ENCODE assay signal across 19 cellular contexts in genomic region chr12:113373966-113374365, GRCh38. TPM values are rescaled to one million over a fixed set of nuclear protein-coding genes. Genes with fewer than 3 reads are reported as not detected.
"Had no signal": no experiment of that assay in that cellular context is flagged by ENCODE, and none has a peak within 500 bp of the region (broad histone marks: within the 10 kb centered on the region; RNA-seq: fewer than 3 reads in every experiment).

No MANE protein-coding gene starts in this region.

- H3K9me3 ChIP-seq: ascending aorta, gastroesophageal sphincter, heart left ventricle, tibial artery had no signal

- H3K27ac Mint-ChIP-seq: activated B cell treated with CpG ODN at 0.5 μM for 24 hours; activated CD4-positive, alpha-beta T cell treated with anti-CD3 and anti-CD28 coated beads, Interleukin-2, amount 10 ng/mL, durations not matched to agents 24 days and 14 days; activated naive CD4-positive, alpha-beta T cell treated with anti-CD3 and anti-CD28 coated beads, Interleukin-2, amount 10 ng/mL, durations not matched to agents 7 days and 5 days; mesothelial cell of epicardium; natural killer cell treated with Interleukin-12 subunit alpha and Interleukin-12 subunit beta and Interleukin-15 and Interleukin-18, amount 100 ng/mL, for 72 hours had no signal

- H3K4me1 Mint-ChIP-seq: mesothelial cell of epicardium had no signal

- H3K27me3 ChIP-seq: ascending aorta, gastroesophageal sphincter, heart left ventricle, tibial artery had no signal

- H3K4me3 Mint-ChIP-seq: activated B cell treated with CpG ODN at 0.5 μM for 24 hours; activated CD4-positive, alpha-beta T cell treated with anti-CD3 and anti-CD28 coated beads, Interleukin-2, amount 10 ng/mL, durations not matched to agents 24 days and 14 days; activated naive CD4-positive, alpha-beta T cell treated with anti-CD3 and anti-CD28 coated beads, Interleukin-2, amount 10 ng/mL, durations not matched to agents 7 days and 5 days; activated T-cell treated with anti-CD3 and anti-CD28 coated beads, Interleukin-2, amount 50 U/mL, for 4 hours; mesothelial cell of epicardium; natural killer cell treated with Interleukin-12 subunit alpha and Interleukin-12 subunit beta and Interleukin-15 and Interleukin-18, amount 100 ng/mL, for 72 hours had no signal

- H3K4me1 ChIP-seq: ascending aorta, gastroesophageal sphincter, heart left ventricle, tibial artery had no signal

- H3K9me3 Mint-ChIP-seq: activated B cell treated with CpG ODN at 0.5 μM for 24 hours; activated CD4-positive, alpha-beta T cell treated with anti-CD3 and anti-CD28 coated beads, Interleukin-2, amount 10 ng/mL, durations not matched to agents 24 days and 14 days; activated naive CD4-positive, alpha-beta T cell treated with anti-CD3 and anti-CD28 coated beads, Interleukin-2, amount 10 ng/mL, durations not matched to agents 7 days and 5 days; activated T-cell treated with anti-CD3 and anti-CD28 coated beads, Interleukin-2, amount 50 U/mL, for 4 hours; mesothelial cell of epicardium; natural killer cell treated with Interleukin-12 subunit alpha and Interleukin-12 subunit beta and Interleukin-15 and Interleukin-18, amount 100 ng/mL, for 72 hours had no signal

- H3K4me3 ChIP-seq: ascending aorta, coronary artery, gastroesophageal sphincter, heart left ventricle, lung, tibial artery had no signal

- DNase-seq: activated B cell treated with CpG ODN at 0.5 μM for 24 hours; activated CD4-positive, alpha-beta T cell treated with anti-CD3 and anti-CD28 coated beads, Interleukin-2, amount 10 ng/mL, durations not matched to agents 24 days and 14 days; activated CD8-positive, alpha-beta memory T cell treated with anti-CD3 and anti-CD28 coated beads, Interleukin-2, amount 50 U/mL, for 4 hours; activated naive CD4-positive, alpha-beta T cell treated with anti-CD3 and anti-CD28 coated beads, Interleukin-2, amount 10 ng/mL, durations not matched to agents 7 days and 5 days; activated T-cell treated with anti-CD3 and anti-CD28 coated beads, Interleukin-2, amount 50 U/mL, for 4 hours; kidney; stimulated activated naive CD4-positive, alpha-beta T cell; T-helper 9 cell; tibial artery had no signal

- H3K27me3 Mint-ChIP-seq: activated B cell treated with CpG ODN at 0.5 μM for 24 hours; activated CD4-positive, alpha-beta T cell treated with anti-CD3 and anti-CD28 coated beads, Interleukin-2, amount 10 ng/mL, durations not matched to agents 24 days and 14 days; activated naive CD4-positive, alpha-beta T cell treated with anti-CD3 and anti-CD28 coated beads, Interleukin-2, amount 10 ng/mL, durations not matched to agents 7 days and 5 days; natural killer cell treated with Interleukin-12 subunit alpha and Interleukin-12 subunit beta and Interleukin-15 and Interleukin-18, amount 100 ng/mL, for 72 hours had no signal

- H3K27ac ChIP-seq: ascending aorta, coronary artery, gastroesophageal sphincter, heart left ventricle, tibial artery had no signal

- ATAC-seq: activated T-cell treated with anti-CD3 and anti-CD28 coated beads, Interleukin-2, amount 50 U/mL, for 4 hours; esophagus mucosa; gastroesophageal sphincter; heart left ventricle; left lobe of liver; natural killer cell treated with Interleukin-12 subunit alpha and Interleukin-12 subunit beta and Interleukin-15 and Interleukin-18, amount 100 ng/mL, for 72 hours had no signal

RNA-seq across cellular contexts. Expression of gene SDS, which starts 29.7 kb away (rescaled TPM):
- total RNA-seq: activated B cell treated with CpG ODN at 0.5 μM for 24 hours; activated CD4-positive, alpha-beta T cell treated with anti-CD3 and anti-CD28 coated beads, Interleukin-2, amount 10 ng/mL, durations not matched to agents 24 days and 14 days; mesothelial cell of epicardium; natural killer cell treated with Interleukin-12 subunit alpha and Interleukin-12 subunit beta and Interleukin-15 and Interleukin-18, amount 100 ng/mL, for 72 hours; urinary bladder had no signal
